21 cellular contexts compared by ENCODE assay signal in genomic region chr7:34059551-34059840, GRCh38.
DNase-seq lines count a peak whose midpoint lies in the region; ATAC-seq and TF ChIP-seq lines count a peak whose summit lies in the region.
"Had no signal": no experiment of that assay in that cellular context is flagged by ENCODE, and none has a peak within 500 bp of the region (broad histone marks: within the 10 kb centered on the region; RNA-seq: fewer than 3 reads in every experiment).

No MANE protein-coding gene starts in this region.

- no peak for TF ChIP-seq CTCF in fibroblast of villous mesenchyme (IDR thresholded peaks at IDR 0.05; ENCODE audit: insufficient read depth, low read depth, low read length)

- intact Hi-C loops in Right ventricle myocardium inferior (cut with DNase I) (no loop called here), cardiac septum (cut with DNase I) (no loop called here)

- H3K4me3 ChIP-seq in fibroblast of villous mesenchyme (ENCODE audit: low read depth, low read length): no peak overlapping the region
- H3K4me3 ChIP-seq: cardiac muscle cell, left lung, Peyer's patch had no signal

- ATAC-seq in Right ventricle myocardium inferior: peak; percentile 6

- peak overlapping the region; percentile 37 for H3K27ac ChIP-seq in temporal lobe (ENCODE audit: low read depth, low read length)
- H3K27ac ChIP-seq: cardiac muscle cell, neutrophil, Peyer's patch had no signal

- no peak for DNase-seq in Right ventricle myocardium inferior (ENCODE audit: missing footprints)
- DNase-seq in cardiac septum (ENCODE audit: low spot score): no peak
- DNase-seq in RPMI7951 (ENCODE audit: low read depth): peak; percentile 89
- DNase-seq in fibroblast of villous mesenchyme (ENCODE audit: low read depth): peak; percentile 34
- DNase-seq in T-helper 1 cell: no peak
- no peak for DNase-seq in GM19238 (ENCODE audit: insufficient read length, low spot score)
- DNase-seq in MV-4-11 (lab: John Stamatoyannopoulos, UW): no peak
- DNase-seq: activated CD4-positive, alpha-beta T cell treated with anti-CD3 and anti-CD28 coated beads, Interleukin-2, amount 50 U/mL, for 1 hour; activated CD8-positive, alpha-beta memory T cell treated with anti-CD3 and anti-CD28 coated beads, Interleukin-2, amount 50 U/mL, for 48 hours; activated effector memory CD4-positive, alpha-beta T cell treated with Interleukin-2 at 50 U/mL for 16 hours; CD4-positive, CD25-positive, alpha-beta regulatory T cell; DMS53; erythroblast; Karpas-422; left lung; NCI-H2107; Peyer's patch; stimulated activated CD4-positive, alpha-beta T cell treated with anti-CD3 and anti-CD28 coated beads, Interleukin-12 subunit alpha, Interleukin-12 subunit beta, amount 100 ng/mL, for 4 hours had no signal

Comparison
In these comparisons a context has a peak if more than half of its experiments do, and no peak if none do; other contexts are left out.
1. DNase-seq: peak in RPMI7951 (single experiment) and fibroblast of villous mesenchyme (single experiment); none in Right ventricle myocardium inferior (single experiment), cardiac septum (single experiment), T-helper 1 cell (0 of 5), GM19238 (single experiment) and MV-4-11 (single experiment).